20 cellular contexts compared by ENCODE assay signal in genomic region chr12:110811972-110812371, GRCh38. TPM values are rescaled to one million over a fixed set of nuclear protein-coding genes. Genes with fewer than 3 reads are reported as not detected.
DNase-seq lines count a peak whose midpoint lies in the region; ATAC-seq, FAIRE-seq and TF ChIP-seq lines count a peak whose summit lies in the region.
"Had no signal": no experiment of that assay in that cellular context is flagged by ENCODE, and none has a peak within 500 bp of the region (broad histone marks: within the 10 kb centered on the region; RNA-seq: fewer than 3 reads in every experiment).

No MANE protein-coding gene starts in this region.

- H3K36me3 ChIP-seq in HEK293 (ENCODE audit: control insufficient read depth in 2 of 2, insufficient read depth in 1 of 2, low read length in 2 of 2) (no peaks in the 10 kb centered on the region), NT2/D1 (ENCODE audit: insufficient read depth, insufficient read length, low read length) (no peaks in the 10 kb centered on the region), H1 (ENCODE audit: control insufficient read depth in 2 of 4, insufficient read depth in 4 of 4, low read length in 3 of 4) (no peaks in the 10 kb centered on the region)
- H3K36me3 ChIP-seq: HAP-1 had no signal

- no peak overlapping the region for H3K56ac ChIP-seq in H1 (replicated peaks; ENCODE audit: insufficient read length, low read depth, low read length)

- DNase-seq in NT2/D1 (ENCODE audit: low read depth, low spot score): no peak
- DNase-seq in H1 (ENCODE audit: low read depth in 1 of 2, low spot score in 2 of 2): no peak
- DNase-seq in NCI-H774 (lab: John Stamatoyannopoulos, UW): no peak
- DNase-seq in cerebellar nuclear complex (lab: John Stamatoyannopoulos, UW): no peak
- DNase-seq: C1 segment of cervical spinal cord; Calu3; CD4-positive, alpha-beta memory T cell; COR-L47; DMS79; EL; GDM1; GM23248 had no signal

- H2AK5ac ChIP-seq in H1 (ENCODE audit: low read depth, low read length): no peak overlapping the region

- no peak for TF ChIP-seq RAD21 in H1 (IDR thresholded peaks at IDR 0.05 in 1 of 2, conservative IDR thresholded peaks at IDR 0.05 in 1 of 2; ENCODE audit: low read depth in 2 of 2, low read length in 2 of 2)

- no peak overlapping the region for H2AFZ ChIP-seq in H1 (ENCODE audit: low read length)
- H2AFZ ChIP-seq: GM23248 had no signal

- H3K79me1 ChIP-seq in H1 (ENCODE audit: low read depth, low read length): no peaks in the 10 kb centered on the region; the same call in 1 of the 2 replicates

- POLR2A ChIA-PET in HEK293 (lab: Yijun Ruan, JAX): interaction anchor here (0.7 kb wide), 1 partner anchor 34 kb away, joined by 4 read pairs; no protein-coding TSS in a partner anchor
- POLR2A ChIA-PET in H1 (lab: Charles Lee; ENCODE audit: partially characterized antibody): interaction anchor here (0.6 to 1.3 kb wide), 3 partner anchors 14 to 68 kb away, joined by 3 to 5 read pairs (median 3); no protein-coding TSS in a partner anchor

- FAIRE-seq in H1 (lab: Jason Lieb, UNC): no peak
- FAIRE-seq: GM12878, GM19239 had no signal

- H3K4me1 ChIP-seq in HEK293 (ENCODE audit: control insufficient read depth, insufficient read depth, low read length): no peaks in the 10 kb centered on the region
- peaks cover 14% of the 10 kb centered on the region for H3K4me1 ChIP-seq in NT2/D1 (ENCODE audit: insufficient read depth, insufficient read length)
- H3K4me1 ChIP-seq in H1 (replicated peaks in 1 of 4; ENCODE audit: control insufficient read depth in 3 of 4, insufficient read depth in 4 of 4, low read length in 3 of 4): peaks cover 7 to 23% (median 13%) of the 10 kb centered on the region in 4 experiments

- H3K23me2 ChIP-seq in H1 (ENCODE audit: low read depth, low read length): no peaks in the 10 kb centered on the region; the same call in 1 of the 2 replicates

- peaks cover 0 to 5% of the 10 kb centered on the region in 2 experiments for H4K20me1 ChIP-seq in H1 (replicated peaks in 1 of 2; ENCODE audit: control insufficient read depth in 1 of 2, insufficient read depth in 2 of 2, low read length in 2 of 2)

- no peak overlapping the region; the same call in 1 of the 2 replicates for H3K18ac ChIP-seq in H1 (ENCODE audit: extremely low read depth, low read length)

- CTCF ChIA-PET in HEK293 (lab: Yijun Ruan, JAX): interaction anchor here (1.1 to 2.2 kb wide), 2 partner anchors 9 to 14 kb away, joined by 3 to 6 read pairs; no protein-coding TSS in a partner anchor
- CTCF ChIA-PET in H1 (lab: Charles Lee; ENCODE audit: partially characterized antibody): interaction anchor here (0.7 to 1.1 kb wide), 3 partner anchors 9 to 104 kb away, joined by 3 to 7 read pairs (median 4); no protein-coding TSS in a partner anchor

- TF ChIP-seq POLR2A in H1 (IDR thresholded peaks at IDR 0.05; ENCODE audit: control extremely low read depth in 1 of 2, low read depth in 2 of 2, low read length in 2 of 2): no peak

- H2BK15ac ChIP-seq in H1 (ENCODE audit: low read length): no peak overlapping the region

- H3K9me3 ChIP-seq in HEK293 (ENCODE audit: control insufficient read depth, insufficient read depth, low read depth, low read length) (no peaks in the 10 kb centered on the region), NT2/D1 (ENCODE audit: insufficient read depth, low read length) (no peaks in the 10 kb centered on the region), H1 (ENCODE audit: insufficient read depth in 2 of 2, low read depth in 1 of 2, low read length in 1 of 2) (no peaks in the 10 kb centered on the region)
- H3K9me3 ChIP-seq: HAP-1 had no signal

- no peak overlapping the region for H2BK120ac ChIP-seq in H1 (replicated peaks; ENCODE audit: low read depth, low read length)

- no peak overlapping the region for H3K23ac ChIP-seq in H1 (ENCODE audit: insufficient read length)

- 0 out of 2 replicates have a peak overlapping the region, but pooled peaks have one; percentile 50 for H2BK12ac ChIP-seq in H1 (ENCODE audit: low read depth, low read length)

- no peak overlapping the region for H3K4me3 ChIP-seq in HEK293 (ENCODE audit: low read depth, low read length)
- no peak overlapping the region for H3K4me3 ChIP-seq in NT2/D1 (ENCODE audit: insufficient read length, low read depth)
- H3K4me3 ChIP-seq in H1 (ENCODE audit: extremely low read depth in 1 of 4, insufficient read depth in 2 of 4, low read depth in 3 of 4, low read length in 4 of 4): no peak overlapping the region
- H3K4me3 ChIP-seq: GM12878, GM23248, HAP-1 had no signal

- no peaks in the 10 kb centered on the region for H3K79me2 ChIP-seq in H1 (ENCODE audit: control insufficient read depth in 1 of 2, insufficient read depth in 2 of 2, low read length in 2 of 2)

- H4K5ac ChIP-seq in H1 (ENCODE audit: insufficient read length, low read depth, low read length): no peak overlapping the region

- no peak overlapping the region for H4K8ac ChIP-seq in H1 (ENCODE audit: extremely low read depth, insufficient read depth, low read length)

- no peak for TF ChIP-seq EP300 in H1 (IDR thresholded peaks at IDR 0.05; ENCODE audit: borderline replicate concordance in 1 of 2, low read depth in 2 of 2, low read length in 2 of 2)

- no peak for ATAC-seq in HG03039 (IDR thresholded peaks at IDR 0.05; ENCODE audit: unreplicated experiment)
- ATAC-seq: GM12878 had no signal

- no peak overlapping the region for H2BK20ac ChIP-seq in H1 (ENCODE audit: low read length)

- H3K9ac ChIP-seq in NT2/D1 (ENCODE audit: insufficient read length, low read depth) (peak overlapping the region; percentile 24), H1 (replicated peaks in 1 of 4; ENCODE audit: extremely low read depth in 1 of 4, low read depth in 3 of 4, low read length in 3 of 4) (no peak overlapping the region)
- H3K9ac ChIP-seq: GM23248 had no signal

- no peak overlapping the region for H3K27ac ChIP-seq in HEK293 (ENCODE audit: extremely low read depth, low read depth, low read length)
- no peak overlapping the region for H3K27ac ChIP-seq in H1 (ENCODE audit: low read depth, low read length)
- H3K27ac ChIP-seq: GM23248 had no signal

- H2BK5ac ChIP-seq in H1 (ENCODE audit: low read depth, low read length): no peak overlapping the region

- WGBS in H1 (ENCODE audit: extremely low coverage in 1 of 2, insufficient coverage in 1 of 2, insufficient read length in 1 of 2, insufficient replicate concordance in 2 of 2, low coverage in 1 of 2, low lambda C conversion rate in 2 of 2, missing lambda C conversion rate in 1 of 2), 2 experiments: 86% methylated on average over 6 of the region's 6 CpGs; no CpG with 5 or more reads in 1 of the 2 experiments

- H3K27me3 ChIP-seq in NT2/D1 (ENCODE audit: insufficient read depth, insufficient read length) (peaks cover 64% of the 10 kb centered on the region), H1 (replicated peaks in 1 of 4; ENCODE audit: control insufficient read depth in 3 of 4, extremely low read depth in 1 of 4, insufficient read depth in 3 of 4, low read length in 3 of 4) (peaks cover 3 to 31% (median 26%) of the 10 kb centered on the region in 4 experiments; a peak in 6 of 7 replicates)

- H3K14ac ChIP-seq in H1 (ENCODE audit: insufficient read length): no peak overlapping the region

- H3K4me2 ChIP-seq in H1 (ENCODE audit: insufficient read depth in 1 of 2, low read depth in 2 of 2, low read length in 2 of 2): 0 out of 4 replicates have a peak overlapping the region, but pooled peaks of 1 of the 2 experiments have one; percentile 30

- TF ChIP-seq CTCF in HEK293 (tag by site-specific recombination; IDR thresholded peaks at IDR 0.05): no peak
- no peak for TF ChIP-seq CTCF in H1 (IDR thresholded peaks at IDR 0.05; ENCODE audit: control extremely low read depth in 1 of 3, insufficient read depth in 1 of 3, low read depth in 1 of 3, low read length in 3 of 3)

- H3K4ac ChIP-seq in H1 (replicated peaks; ENCODE audit: insufficient read length, low read depth, low read length): no peak overlapping the region

- no peak overlapping the region for H4K91ac ChIP-seq in H1 (replicated peaks; ENCODE audit: insufficient read length, low read length)

TF ChIP-seq in HEK293, 187 proteins besides CTCF, POLR2A, EP300 and RAD21 (continues in another document):
- TF ChIP-seq FEZF1 (tag by site-specific recombination; IDR thresholded peaks at IDR 0.05) (no peak), ZNF600 (tag by site-specific recombination; IDR thresholded peaks at IDR 0.05) (no peak), ZBTB8A (tag by site-specific recombination; IDR thresholded peaks at IDR 0.05) (no peak), ZNF202 (tag by site-specific recombination; IDR thresholded peaks at IDR 0.05; ENCODE audit: borderline replicate concordance) (no peak), ZBTB20 (tag by site-specific recombination; IDR thresholded peaks at IDR 0.05) (peak; percentile 71), ZNF324 (tag by site-specific recombination; IDR thresholded peaks at IDR 0.05) (no peak), RBAK (tag by site-specific recombination; IDR thresholded peaks at IDR 0.05) (no peak)

TF ChIP-seq in H1, 55 proteins besides CTCF, POLR2A, EP300 and RAD21 (continues in another document):
- no peak for TF ChIP-seq HDAC2 (IDR thresholded peaks at IDR 0.05; ENCODE audit: borderline replicate concordance in 1 of 2, low read depth in 2 of 2, low read length in 2 of 2)
- TF ChIP-seq TBP (IDR thresholded peaks at IDR 0.05; ENCODE audit: low read depth, low read length): no peak
- TF ChIP-seq SIN3A (conservative IDR thresholded peaks at IDR 0.05 in 1 of 2, IDR thresholded peaks at IDR 0.05 in 1 of 2; ENCODE audit: low read depth in 1 of 2, low read length in 2 of 2): no peak
- TF ChIP-seq SIRT6 (IDR thresholded peaks at IDR 0.05; ENCODE audit: low read length): no peak
- TF ChIP-seq RBBP5 (IDR thresholded peaks at IDR 0.05; ENCODE audit: borderline replicate concordance, low read depth, low read length): no peak
- TF ChIP-seq KDM1A (IDR thresholded peaks at IDR 0.05; ENCODE audit: borderline replicate concordance, low read length): no peak
- TF ChIP-seq CREB1 (IDR thresholded peaks at IDR 0.05): no peak
- no peak for TF ChIP-seq NANOG (IDR thresholded peaks at IDR 0.05; ENCODE audit: insufficient read depth, low read depth, low read length, poor library complexity, severe bottlenecking)
- no peak for TF ChIP-seq ASH2L (IDR thresholded peaks at IDR 0.05; ENCODE audit: low read length)
- no peak for TF ChIP-seq KDM4A (IDR thresholded peaks at IDR 0.05; ENCODE audit: low read depth, low read length, severe bottlenecking)
- no peak for TF ChIP-seq SIX5 (IDR thresholded peaks at IDR 0.05; ENCODE audit: low read depth, low read length)
- TF ChIP-seq JUND (IDR thresholded peaks at IDR 0.05; ENCODE audit: low read length): no peak

RNA-seq across cellular contexts. Expression of gene CCDC63, which starts 34.8 kb away (rescaled TPM):
- total RNA-seq in H1 (2021; fragmentation: NEBNext Ultra II Directional; extraction: Animal tissue kit (Norgen Biotek cat#: 25700)): 0.55 and 0.93 TPM in 2 replicates
- 0.42 TPM in 2 replicates for polyA plus RNA-seq in H1 (2011; rRNA removed)
- polyA plus RNA-seq in H1 (2011; cell fraction: cytosol; rRNA removed): 0.59 TPM
- polyA plus RNA-seq in H1 (2011; cell fraction: nucleus; rRNA removed): 0.94 TPM
- polyA plus RNA-seq in H1 (2012, experiment 1 of 2): 0.93 to 1.1 TPM (median 0.97 TPM) in 4 replicates
- 0.10 TPM for polyA plus RNA-seq in H1 (2012, experiment 2 of 2)
- polyA plus RNA-seq in H1 (2013, experiment 1 of 2): 0.51 TPM
- 0.29 TPM for polyA plus RNA-seq in H1 (2013, experiment 2 of 2)
- polyA minus RNA-seq in H1 (2011; rRNA and poly(A)+ RNA removed): 0.09 and 0.12 TPM in 2 replicates
- 1.2 TPM for polyA minus RNA-seq in H1 (2011; cell fraction: cytosol; rRNA and poly(A)+ RNA removed)
- polyA minus RNA-seq in H1 (2011; cell fraction: nucleus; rRNA and poly(A)+ RNA removed): 0.90 TPM
- total RNA-seq: A172; Calu3; CD4-positive, alpha-beta memory T cell; GM12878; GM23248; H4 had no signal
- polyA plus RNA-seq: BJ; CD4-positive, alpha-beta memory T cell; GM12878; GM23248 had no signal
